ENCODE assay signal across 8 cellular contexts in genomic region chrX:23883737-23884354, GRCh38. TPM values are rescaled to one million over a fixed set of nuclear protein-coding genes. Genes with fewer than 3 reads are reported as not detected.
DNase-seq lines count a peak whose midpoint lies in the region; ATAC-seq and TF ChIP-seq lines count a peak whose summit lies in the region.

No MANE protein-coding gene starts in this region.

- H3K27ac ChIP-seq in cardiac muscle cell (peak overlapping the region; percentile 19), left ventricle myocardium inferior (replicated peaks) (no peak overlapping the region)

- no peaks in the 10 kb centered on the region for H3K36me3 ChIP-seq in cardiac muscle cell
- H3K36me3 ChIP-seq in left ventricle myocardium inferior, result no peaks in the 10 kb centered on the region

- ATAC-seq in GM19035 (IDR thresholded peaks at IDR 0.05; ENCODE audit: unreplicated experiment), result no peak
- ATAC-seq in GM18511 (IDR thresholded peaks at IDR 0.05; ENCODE audit: unreplicated experiment), result no peak

- no peaks in the 10 kb centered on the region for H3K4me1 ChIP-seq in cardiac muscle cell (ENCODE audit: low read depth)
- H3K4me1 ChIP-seq in left ventricle myocardium inferior, result no peaks in the 10 kb centered on the region

- no peaks in the 10 kb centered on the region for H3K27me3 Mint-ChIP-seq in type B pancreatic cell

- peak overlapping the region; percentile 9 for H3K4me3 Mint-ChIP-seq in type B pancreatic cell

- peaks cover 37% of the 10 kb centered on the region for H3K4me1 Mint-ChIP-seq in type B pancreatic cell (ENCODE audit: unreplicated experiment)

- H3K9me3 Mint-ChIP-seq in type B pancreatic cell, result peaks cover 5% of the 10 kb centered on the region

- H3K4me3 ChIP-seq in cardiac muscle cell, result no peak overlapping the region
- H3K4me3 ChIP-seq in left ventricle myocardium inferior, result no peak overlapping the region
- no peak overlapping the region for H3K4me3 ChIP-seq in foreskin fibroblast (ENCODE audit: low read depth in 1 of 2, low read length in 2 of 2)

- H3K36me3 Mint-ChIP-seq in type B pancreatic cell, result peaks cover 17% of the 10 kb centered on the region

- peak overlapping the region; percentile 64 for H3K27ac Mint-ChIP-seq in type B pancreatic cell

- DNase-seq in cardiac muscle cell (ENCODE audit: low read depth in 1 of 2, low spot score in 1 of 2) (peak in 1 of 2 donors; percentile 63), left ventricle myocardium inferior (no peak), SW 1271 (lab: John Stamatoyannopoulos, UW) (peak; percentile 2 to 51), foreskin fibroblast (peak; percentile 77 to 86), type B pancreatic cell (ENCODE audit: extremely low spot score, unreplicated experiment) (no peak), NCI-H526 treated with DMSO at 0.1 percent for 48 hours (lab: John Stamatoyannopoulos, UW) (no peak)

- TF ChIP-seq CTCF in cardiac muscle cell (IDR thresholded peaks at IDR 0.05; ENCODE audit: low read depth, low read length) (no peak), left ventricle myocardium inferior (IDR thresholded peaks at IDR 0.05; ENCODE audit: borderline replicate concordance) (no peak), foreskin fibroblast (IDR thresholded peaks at IDR 0.05; ENCODE audit: low read depth, low read length) (no peak), type B pancreatic cell (conservative IDR thresholded peaks at IDR 0.05) (no peak)

- intact Hi-C loops in left ventricle myocardium inferior (cut with micrococcal nuclease), result no loop called here

- H3K9me3 ChIP-seq in cardiac muscle cell (ENCODE audit: low read depth), result no peaks in the 10 kb centered on the region
- H3K9me3 ChIP-seq in left ventricle myocardium inferior (replicated peaks), result no peaks in the 10 kb centered on the region

- H3K27me3 ChIP-seq in cardiac muscle cell (no peaks in the 10 kb centered on the region), left ventricle myocardium inferior (ENCODE audit: low read depth) (no peaks in the 10 kb centered on the region)

RNA-seq across cellular contexts. Expression of gene APOO, which starts 23.9 kb away (rescaled TPM):
- total RNA-seq in cardiac muscle cell (44.9 and 74.7 TPM in 2 replicates), left ventricle myocardium inferior (102 TPM), type B pancreatic cell (ENCODE audit: low replicate concordance) (45.8 and 78.2 TPM in 2 replicates)
- polyA plus RNA-seq in cardiac muscle cell, result 135 and 161 TPM in 2 replicates

RNA-seq across cellular contexts. Expression of gene CXorf58, which starts 24.0 kb away (rescaled TPM):
- 0.21 and 0.45 TPM in 2 replicates for total RNA-seq in cardiac muscle cell
- polyA plus RNA-seq in cardiac muscle cell, result 0.43 and 0.90 TPM in 2 replicates
- total RNA-seq in left ventricle myocardium inferior, result 0.49 TPM
- 0.40 TPM in 1 of 2 replicates, not detected in the other for total RNA-seq in type B pancreatic cell (ENCODE audit: low replicate concordance)

Comparison
In these comparisons a context has a peak if more than half of its experiments do, and no peak if none do; other contexts are left out.
1. DNase-seq: peak in SW 1271 (2 of 2) and foreskin fibroblast (2 of 2); none in left ventricle myocardium inferior (single experiment), type B pancreatic cell (single experiment) and NCI-H526 treated with DMSO at 0.1 percent for 48 hours (single experiment).